Comparison of ENCODE assay signal across 20 cellular contexts in the genomic region with DNA sequence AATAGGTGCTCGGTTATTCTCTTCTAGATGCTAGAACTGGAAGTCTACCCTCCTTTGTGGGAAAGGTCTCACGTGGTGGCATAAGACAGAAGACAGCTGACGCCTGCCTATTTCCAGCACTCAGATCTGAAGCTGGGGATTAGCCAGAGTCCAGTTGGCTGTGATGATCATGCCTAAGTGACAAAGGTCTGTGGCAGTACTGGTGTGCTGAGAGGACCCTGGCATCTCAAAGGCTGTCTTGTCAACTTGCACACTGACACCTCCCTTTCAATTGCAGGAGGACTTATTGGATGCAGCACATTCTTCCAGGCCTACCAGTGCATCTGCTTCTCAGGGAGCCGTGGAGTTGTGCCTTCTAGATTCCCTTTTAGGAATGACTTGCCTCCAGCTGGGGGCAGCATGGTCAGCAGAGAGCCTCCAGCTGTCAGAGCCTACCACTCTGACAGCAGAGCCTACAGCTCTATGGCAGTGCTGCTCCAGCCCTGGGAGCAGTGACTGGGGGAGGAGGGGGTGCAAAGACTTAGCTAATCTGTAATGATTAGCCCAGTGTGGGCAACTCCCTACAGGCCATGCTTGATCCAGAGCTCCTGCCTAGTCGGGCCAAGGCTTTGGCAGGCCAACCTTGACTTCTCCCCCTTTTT. TPM values are rescaled to one million over a fixed set of nuclear protein-coding genes. Genes with fewer than 3 reads are reported as not detected.
A peak's percentile ranks its signal among the peaks of the same experiment; 100 is the strongest.
DNase-seq lines count a peak whose midpoint lies in the region; ATAC-seq and TF ChIP-seq lines count a peak whose summit lies in the region.
"Had no signal": no experiment of that assay in that cellular context is flagged by ENCODE, and none has a peak within 500 bp of the region (broad histone marks: within the 10 kb centered on the region; RNA-seq: fewer than 3 reads in every experiment).

No MANE protein-coding gene starts in this region.

- no peaks in the 10 kb centered on the region for H3K9me3 Mint-ChIP-seq in endodermal cell
- H3K9me3 Mint-ChIP-seq: activated T-helper 2 cell treated with anti-CD3 and anti-CD28 coated beads, Interferon-gamma antibody, Interleukin-2, Interleukin-4, amounts not matched to agents 10 μg/mL and 5 μg/mL and 100 μg/mL, durations not matched to agents 14 hours and 24 hours and 36 hours; memory B cell; nephron progenitor cell had no signal

- H3K27me3 ChIP-seq in A673 (replicated peaks; ENCODE audit: insufficient read depth, low read depth, low read length, poor library complexity) (no peaks in the 10 kb centered on the region), HCT116 (ENCODE audit: insufficient read depth, low read length) (no peaks in the 10 kb centered on the region), endodermal cell (ENCODE audit: control insufficient read depth, insufficient read depth, low read length, poor library complexity, severe bottlenecking) (no peaks in the 10 kb centered on the region), ovary (no peaks in the 10 kb centered on the region), stomach (peaks cover 0 to 8% (median 0%) of the 10 kb centered on the region in 3 donors)

- H3K4me2 ChIP-seq in HCT116 (ENCODE audit: low read length) = no peak overlapping the region

- no peaks in the 10 kb centered on the region for H3K36me3 ChIP-seq in A673 (ENCODE audit: insufficient read depth, low read length, poor library complexity, severe bottlenecking)
- H3K36me3 ChIP-seq in HCT116 (ENCODE audit: control insufficient read depth in 1 of 2, insufficient read depth in 2 of 2, low read length in 2 of 2) = peaks cover 0 to 3% of the 10 kb centered on the region in 2 experiments; a peak in 1 of 4 replicates
- H3K36me3 ChIP-seq in endodermal cell (ENCODE audit: control insufficient read depth, insufficient read depth, low read length) = no peaks in the 10 kb centered on the region
- no peaks in the 10 kb centered on the region for H3K36me3 ChIP-seq in ovary
- peaks cover 0 to 5% (median 2%) of the 10 kb centered on the region in 4 donors for H3K36me3 ChIP-seq in stomach

- peak; percentile 25 for DNase-seq in A673 (ENCODE audit: low spot score)
- DNase-seq in HCT116 (ENCODE audit: low read depth, low spot score) = no peak
- DNase-seq in endodermal cell = peak; percentile 79
- DNase-seq in left kidney (ENCODE audit: low read depth, low spot score) = peak; percentile 41
- no peak for DNase-seq in ovary
- no peak for DNase-seq in stomach
- DNase-seq in occipital lobe (lab: John Stamatoyannopoulos, UW) = no peak
- DNase-seq in HuH-7.5 (ENCODE audit: low spot score) = no peak
- DNase-seq: amniotic stem cell; cerebellar nuclear complex; foreskin melanocyte; NCI-H526; nephron progenitor cell; retina; stimulated activated CD4-positive, alpha-beta T cell treated with anti-CD3 and anti-CD28 coated beads, Interleukin-1b, Interleukin-23, amount 100 ng/mL, for 48 hours had no signal

- H3K36me3 Mint-ChIP-seq in endodermal cell (ENCODE audit: low read depth) = peaks cover 22% of the 10 kb centered on the region
- H3K36me3 Mint-ChIP-seq: memory B cell had no signal

- intact Hi-C loops in A673 (cut with micrococcal nuclease; ENCODE audit: unreplicated experiment) (no loop called here), HCT116 (cut with micrococcal nuclease) (no loop called here), ovary (cut with DNase I) (no loop called here), stomach (cut with DNase I; ENCODE audit: low total_unique reads) (no loop called here)

- no peaks in the 10 kb centered on the region for H3K9me2 ChIP-seq in HCT116 (ENCODE audit: insufficient read depth)

- no peak; the same call in 1 of the 2 replicates for TF ChIP-seq RAD21 in HCT116 (IDR thresholded peaks at IDR 0.05; ENCODE audit: low read depth)

- H4K20me1 ChIP-seq in HCT116 (ENCODE audit: insufficient read depth) = no peaks in the 10 kb centered on the region

- TF ChIP-seq CTCF in A673 (conservative IDR thresholded peaks at IDR 0.05; ENCODE audit: low read depth, low read length) (peak; percentile 33; the same call in 1 of the 2 replicates), HCT116 (IDR thresholded peaks at IDR 0.05 in 2 of 3, conservative IDR thresholded peaks at IDR 0.05 in 1 of 3; ENCODE audit: borderline replicate concordance in 1 of 3, insufficient read depth in 1 of 3, low read depth in 2 of 3, low read length in 2 of 3) (no peak; a peak in 1 of 6 replicates), endodermal cell (conservative IDR thresholded peaks at IDR 0.05) (peak; percentile 57), ovary (IDR thresholded peaks at IDR 0.05) (no peak), stomach (IDR thresholded peaks at IDR 0.05) (no peak)

- H3K4me3 ChIP-seq in A673 (ENCODE audit: low read depth, low read length, poor library complexity, severe bottlenecking) (no peak overlapping the region), HCT116 (replicated peaks in 1 of 2; ENCODE audit: low read depth in 1 of 2, low read length in 2 of 2) (no peak overlapping the region), endodermal cell (ENCODE audit: low read length) (no peak overlapping the region), ovary (no peak overlapping the region), stomach (no peak overlapping the region)

- H2AFZ ChIP-seq in HCT116 (ENCODE audit: low read depth, low read length, poor library complexity, severe bottlenecking) = no peak overlapping the region

- H3K27ac ChIP-seq in A673 (ENCODE audit: low read depth, low read length, poor library complexity, severe bottlenecking) (no peak overlapping the region), HCT116 (ENCODE audit: low read depth, low read length) (no peak overlapping the region), endodermal cell (ENCODE audit: low read depth, low read length) (no peak overlapping the region), ovary (no peak overlapping the region), stomach (no peak overlapping the region)

- no peak overlapping the region for H3K9ac ChIP-seq in HCT116 (ENCODE audit: low read length)
- no peak overlapping the region for H3K9ac ChIP-seq in endodermal cell (ENCODE audit: extremely low read depth, low read length, poor library complexity, severe bottlenecking)

- no peaks in the 10 kb centered on the region for H3K4me1 ChIP-seq in A673 (ENCODE audit: insufficient read depth, low read length, poor library complexity, severe bottlenecking)
- H3K4me1 ChIP-seq in HCT116 (ENCODE audit: control insufficient read depth in 1 of 2, insufficient read depth in 2 of 2, low read length in 2 of 2) = no peaks in the 10 kb centered on the region
- no peaks in the 10 kb centered on the region for H3K4me1 ChIP-seq in endodermal cell (ENCODE audit: control insufficient read depth, insufficient read depth, low read length)
- H3K4me1 ChIP-seq in ovary (ENCODE audit: insufficient read depth) = no peaks in the 10 kb centered on the region
- no peaks in the 10 kb centered on the region for H3K4me1 ChIP-seq in stomach

- RAD21 ChIA-PET in HCT116 (lab: Charles Lee; ENCODE audit: low non-redundant PET in 1 of 2, low total read pairs in 2 of 2, uncharacterized antibody in 2 of 2, unreplicated experiment in 2 of 2) = no interaction called here

- no peak for TF ChIP-seq EP300 in ovary (IDR thresholded peaks at IDR 0.05)
- no peak for TF ChIP-seq EP300 in stomach (IDR thresholded peaks at IDR 0.05)

- POLR2A ChIA-PET in A673 (lab: Charles Lee; ENCODE audit: low non-redundant PET) (no interaction called here), HCT116 (lab: Charles Lee) (no interaction called here)

- H3K4me3 Mint-ChIP-seq in endodermal cell = no peak overlapping the region
- H3K4me3 Mint-ChIP-seq: memory B cell, nephron progenitor cell had no signal

- 83 to 88% methylated on average over 4 to 5 of the region's 5 CpGs for WGBS in endodermal cell (ENCODE audit: insufficient coverage in 1 of 2, insufficient read length in 1 of 2), 2 experiments
- WGBS in ovary, 3 donors = 60 to 69% (median 61%) methylated on average over 5 of the region's 5 CpGs
- WGBS in stomach, 5 donors = 66 to 75% (median 71%) methylated on average over 5 of the region's 5 CpGs

- CTCF ChIA-PET in A673 (lab: Charles Lee) = interaction anchor here (0.5 kb wide), 1 partner anchor 288 kb away, joined by 4 read pairs; no protein-coding TSS in a partner anchor
- CTCF ChIA-PET in HCT116 (lab: Charles Lee) = interaction anchor here (1.1 kb wide), 2 partner anchors 21 to 23 kb away, joined by 3 to 4 read pairs; no protein-coding TSS in a partner anchor

- peak; percentile 61; the same call in 1 of the 2 replicates for ATAC-seq in HCT116
- ATAC-seq: Panc1 had no signal

- peaks cover 4% of the 10 kb centered on the region for H3K4me1 Mint-ChIP-seq in endodermal cell
- H3K4me1 Mint-ChIP-seq: memory B cell had no signal

- BruUV-seq in A673 (replicated peaks; lab: Mats Ljungman, UMichigan) = no TSS peak
- BruUV-seq in HCT116 (replicated peaks; lab: Mats Ljungman, UMichigan) = no TSS peak

- no peaks in the 10 kb centered on the region for H3K27me3 Mint-ChIP-seq in endodermal cell (ENCODE audit: insufficient read depth)

- H3K27ac Mint-ChIP-seq in endodermal cell = peak overlapping the region; percentile 46
- H3K27ac Mint-ChIP-seq: activated T-helper 2 cell treated with anti-CD3 and anti-CD28 coated beads, Interferon-gamma antibody, Interleukin-2, Interleukin-4, amounts not matched to agents 10 μg/mL and 5 μg/mL and 100 μg/mL, durations not matched to agents 14 hours and 24 hours and 36 hours; memory B cell; nephron progenitor cell had no signal

- H3K9me3 ChIP-seq in A673 (ENCODE audit: low read depth, low read length, poor library complexity, severe bottlenecking) (no peaks in the 10 kb centered on the region), HCT116 (ENCODE audit: control insufficient read depth in 1 of 2, insufficient read depth in 1 of 2, low read depth in 1 of 2, low read length in 2 of 2) (no peaks in the 10 kb centered on the region), endodermal cell (ENCODE audit: control insufficient read depth, low read length) (no peaks in the 10 kb centered on the region), ovary (no peaks in the 10 kb centered on the region), stomach (no peaks in the 10 kb centered on the region)

- no peak for TF ChIP-seq POLR2A in HCT116 (IDR thresholded peaks at IDR 0.05; ENCODE audit: borderline replicate concordance, extremely low read depth, insufficient read depth, insufficient read length)
- no peak for TF ChIP-seq POLR2A in ovary (IDR thresholded peaks at IDR 0.05)
- TF ChIP-seq POLR2A in stomach (IDR thresholded peaks at IDR 0.05) = no peak

- no peaks in the 10 kb centered on the region for H3K79me2 ChIP-seq in HCT116 (ENCODE audit: insufficient read depth, low read length)

RNA-seq across cellular contexts. Expression of a gene that starts 13.6 kb away (rescaled TPM):
- total RNA-seq in A673 (2021) (not detected in 2 replicates), HCT116 (2021; ENCODE audit: unreplicated experiment) (not detected), endodermal cell (not detected), ovary (1 to 10 TPM in 1 of 7 donors, under 1 TPM in 3, not detected in 3; 0.20 to 1.4 (median 0.66) TPM), stomach (1 to 10 TPM in 3 of 5 donors, under 1 TPM in 1, not detected in 1; 0.58 to 4.9 (median 1.1) TPM), occipital lobe (not detected)
- polyA plus RNA-seq in HCT116 (2012) = not detected in 2 replicates
- polyA plus RNA-seq in endodermal cell (2013, experiment 1 of 2) = not detected
- polyA plus RNA-seq in endodermal cell (2013, experiment 2 of 2) = not detected
- polyA plus RNA-seq in ovary (1 to 10 TPM; 1.7 to 2.2 TPM), stomach (1 to 10 TPM in 1 of 3 donors, under 1 TPM in 2; 0.37 to 6.0 (median 0.63) TPM)
- total RNA-seq: G401, MCF 10A had no signal

RNA-seq across cellular contexts. Expression of a gene that starts 38.0 kb away (rescaled TPM):
- not detected in 2 replicates for total RNA-seq in A673 (2021)
- total RNA-seq in HCT116 (2021; ENCODE audit: unreplicated experiment) = 8.7 TPM
- 5.9 and 7.1 TPM in 2 replicates for polyA plus RNA-seq in HCT116 (2012)
- total RNA-seq in endodermal cell = not detected
- not detected for polyA plus RNA-seq in endodermal cell (2013, experiment 1 of 2)
- not detected for polyA plus RNA-seq in endodermal cell (2013, experiment 2 of 2)
- total RNA-seq in ovary = 1 to 10 TPM in 1 of 7 donors, under 1 TPM in 1, not detected in 5; 0.36 to 1.4 TPM
- polyA plus RNA-seq in ovary = not detected
- under 1 TPM in 1 of 5 donors, not detected in 4; 0.73 TPM for total RNA-seq in stomach
- polyA plus RNA-seq in stomach = 100 to 1,000 TPM in 1 of 3 donors, under 1 TPM in 2; 0.61 to 105 (median 0.68) TPM
- total RNA-seq in occipital lobe = not detected
- total RNA-seq: activated T-helper 2 cell treated with anti-CD3 and anti-CD28 coated beads, Interferon-gamma antibody, Interleukin-2, Interleukin-4, amounts not matched to agents 10 μg/mL and 5 μg/mL and 100 μg/mL, durations not matched to agents 14 hours and 24 hours and 36 hours; G401 had no signal

Comparison
In these comparisons a context has a peak if more than half of its experiments do, and no peak if none do; other contexts are left out.
1. DNase-seq: peak in A673 (single experiment), endodermal cell (single experiment) and left kidney (single experiment); none in HCT116 (single experiment), ovary (0 of 5), stomach (single experiment), occipital lobe (single experiment) and HuH-7.5 (single experiment).
2. CTCF ChIP-seq: peak in A673 (single experiment) and endodermal cell (single experiment); none in HCT116 (0 of 3), ovary (0 of 3) and stomach (0 of 7).